ENCODE assay signal across 18 cellular contexts in genomic region chr12:116943419-116944372, GRCh38. TPM values are rescaled to one million over a fixed set of nuclear protein-coding genes. Genes with fewer than 3 reads are reported as not detected.
DNase-seq lines count a peak whose midpoint lies in the region; ATAC-seq and TF ChIP-seq lines count a peak whose summit lies in the region.
"Had no signal": no experiment of that assay in that cellular context is flagged by ENCODE, and none has a peak within 500 bp of the region (broad histone marks: within the 10 kb centered on the region; RNA-seq: fewer than 3 reads in every experiment).

No MANE protein-coding gene starts in this region.

- H4K20me1 ChIP-seq in DOHH2 (ENCODE audit: control insufficient read depth, insufficient read depth, low read depth, low read length): peaks cover 4% of the 10 kb centered on the region

- TF ChIP-seq CTCF in BE2C (IDR thresholded peaks at IDR 0.05; ENCODE audit: low read depth, low read length) (peak; percentile 19; the same call in 1 of the 2 replicates), DOHH2 (IDR thresholded peaks at IDR 0.05; ENCODE audit: low read depth, low read length, poor library complexity, severe bottlenecking) (no peak)

- no peak overlapping the region for H3K9ac ChIP-seq in adipocyte (ENCODE audit: low read length)
- H3K9ac ChIP-seq: KMS-11 had no signal

- H3F3A ChIP-seq in DOHH2 (ENCODE audit: control insufficient read depth, insufficient read depth): no peaks in the 10 kb centered on the region

- peak; percentile 75 for DNase-seq in BE2C
- DNase-seq in adipocyte (ENCODE audit: low read depth): no peak
- peak; percentile 23 to 82 (median 72) for DNase-seq in right cardiac atrium
- no peak for DNase-seq in NCI-H2107 (lab: John Stamatoyannopoulos, UW)
- no peak for DNase-seq in HuH-7 (ENCODE audit: low spot score)
- DNase-seq: CD4-positive, alpha-beta memory T cell; DMS79; H9; MG63; NCI-H1092 treated with DMSO at 0.1 percent for 48 hours; NCI-H1694; NCI-H69; RPMI8226; T-helper 1 cell had no signal

- WGBS in right cardiac atrium: 46% methylated on average over 6 of the region's 6 CpGs

- H3K4me3 ChIP-seq in BE2C (ENCODE audit: low read depth, low read length) (no peak overlapping the region), DOHH2 (ENCODE audit: low read length) (no peak overlapping the region), adipocyte (ENCODE audit: low read length) (peak overlapping the region; percentile 20), right cardiac atrium (ENCODE audit: low read length) (no peak overlapping the region)
- H3K4me3 ChIP-seq: GM12878, MG63 had no signal

- H3K27ac ChIP-seq in DOHH2 (ENCODE audit: low read depth, low read length) (no peak overlapping the region), right cardiac atrium (ENCODE audit: low read length) (peak overlapping the region; percentile 33)
- H3K27ac ChIP-seq: KMS-11 had no signal

- H3K9me2 ChIP-seq in DOHH2 (replicated peaks; ENCODE audit: control insufficient read depth, low read length): no peaks in the 10 kb centered on the region

- peak; percentile 54 to 75 for ATAC-seq in right cardiac atrium
- ATAC-seq in HG03469 (IDR thresholded peaks at IDR 0.05; ENCODE audit: unreplicated experiment): no peak
- ATAC-seq: GM12878 had no signal

- H3K9me3 ChIP-seq in BE2C (no peaks in the 10 kb centered on the region), DOHH2 (ENCODE audit: control insufficient read depth, insufficient read depth, low read length) (peaks cover 8% of the 10 kb centered on the region), adipocyte (ENCODE audit: control insufficient read depth, low read length) (no peaks in the 10 kb centered on the region), right cardiac atrium (ENCODE audit: control insufficient read depth, low read length) (peaks cover 2% of the 10 kb centered on the region)
- H3K9me3 ChIP-seq: MG63 had no signal

- H3K27me3 ChIP-seq in BE2C (no peaks in the 10 kb centered on the region), DOHH2 (ENCODE audit: control insufficient read depth, low read length) (no peaks in the 10 kb centered on the region), adipocyte (replicated peaks; ENCODE audit: control insufficient read depth, insufficient read depth, low read length) (no peaks in the 10 kb centered on the region), right cardiac atrium (ENCODE audit: control insufficient read depth, insufficient read depth) (no peaks in the 10 kb centered on the region)
- H3K27me3 ChIP-seq: MG63 had no signal

- H3K4me2 ChIP-seq in DOHH2 (ENCODE audit: low read length): 0 out of 2 replicates have a peak overlapping the region, but pooled peaks have one; percentile 12
- H3K4me2 ChIP-seq: KMS-11 had no signal

- intact Hi-C loops in right cardiac atrium (cut with DNase I): no loop called here

- peaks cover 39% of the 10 kb centered on the region for H3K79me2 ChIP-seq in DOHH2 (ENCODE audit: control insufficient read depth, low read length)

- H3K36me3 ChIP-seq in BE2C: peaks cover 31% of the 10 kb centered on the region
- H3K36me3 ChIP-seq in DOHH2 (ENCODE audit: control insufficient read depth, low read length): peaks cover 68% of the 10 kb centered on the region
- H3K36me3 ChIP-seq in adipocyte (ENCODE audit: control insufficient read depth, insufficient read depth, low read length, severe bottlenecking): peaks cover 31% of the 10 kb centered on the region

- H3K4me1 ChIP-seq in BE2C: peaks cover 27% of the 10 kb centered on the region
- H3K4me1 ChIP-seq in DOHH2 (ENCODE audit: control insufficient read depth, low read length): peaks cover 21% of the 10 kb centered on the region
- H3K4me1 ChIP-seq in adipocyte (ENCODE audit: control insufficient read depth, insufficient read depth, low read length): peaks cover 11% of the 10 kb centered on the region
- H3K4me1 ChIP-seq in right cardiac atrium (ENCODE audit: control insufficient read depth, insufficient read depth, low read length): peaks cover 2% of the 10 kb centered on the region

RNA-seq across cellular contexts. Expression of gene FBXW8, which starts 32.9 kb away (rescaled TPM):
- 17.9 TPM for polyA plus RNA-seq in BE2C (2012; ENCODE audit: insufficient read depth, insufficient read length, low read depth)
- total RNA-seq in right cardiac atrium: 10 to 100 TPM in 1 of 4 donors, 1 to 10 TPM in 3; 5.8 to 10.2 (median 7.6) TPM
- 3.3 TPM for polyA plus RNA-seq in right cardiac atrium

Comparison
In these comparisons a context has a peak if more than half of its experiments do, and no peak if none do; other contexts are left out.
1. DNase-seq: peak in BE2C (single experiment) and right cardiac atrium (3 of 3); none in adipocyte (single experiment), NCI-H2107 (single experiment) and HuH-7 (single experiment).